Comparison of ENCODE assay signal across 22 cellular contexts in the genomic region with DNA sequence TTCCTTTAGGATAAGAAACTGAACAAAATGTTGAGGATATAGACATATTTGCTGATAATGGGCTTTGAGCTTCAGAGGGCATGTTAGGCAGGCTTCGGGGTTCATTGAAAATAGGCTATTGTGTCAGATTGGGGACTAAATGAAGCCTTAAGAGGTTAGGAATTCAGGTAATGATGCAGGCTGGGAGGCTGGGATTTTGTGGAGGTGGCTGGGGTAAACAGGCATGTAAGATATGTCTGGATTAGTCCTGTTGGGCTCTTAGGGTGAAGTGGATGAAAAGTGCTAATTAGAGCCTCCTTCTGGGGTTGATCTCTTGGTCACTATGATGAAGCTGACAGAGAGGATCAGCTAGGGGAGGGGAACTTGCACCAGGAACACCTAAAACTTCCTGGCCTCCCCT.
"Had no signal": no experiment of that assay in that cellular context is flagged by ENCODE, and none has a peak within 500 bp of the region (broad histone marks: within the 10 kb centered on the region; RNA-seq: fewer than 3 reads in every experiment).

No MANE protein-coding gene starts in this region.

- H3K27me3 ChIP-seq: foreskin keratinocyte, hepatocyte, ovary, transverse colon had no signal

- ATAC-seq: foreskin keratinocyte; left colon; left ventricle myocardium superior; naive thymus-derived CD8-positive, alpha-beta T cell; right cardiac atrium; stimulated activated naive B cell treated with anti-CD40 and anti-IgM and Interleukin-4, amounts not matched to agents 10 μg/mL and 1 μg/mL and 100 μg/mL, for 72 hours had no signal

- H3K4me1 ChIP-seq: esophagus squamous epithelium, spleen, stomach, transverse colon had no signal

- H3K27ac ChIP-seq: esophagus squamous epithelium, foreskin keratinocyte, hepatocyte, ovary, spleen, stomach, thoracic aorta, transverse colon had no signal

- H3K4me2 ChIP-seq: hepatocyte had no signal

- DNase-seq: effector memory CD4-positive, alpha-beta T cell; esophagus squamous epithelium; foreskin keratinocyte; head of caudate nucleus; kidney; left colon; left ventricle myocardium superior; mesendoderm; naive thymus-derived CD8-positive, alpha-beta T cell; ovary; right cardiac atrium; spleen; stimulated activated CD4-positive, alpha-beta T cell treated with anti-CD3 and anti-CD28 coated beads, Interleukin-15, amount 100 ng/mL, for 24 hours; stimulated activated CD4-positive, alpha-beta T cell treated with anti-CD3 and anti-CD28 coated beads, Interleukin-1b, Interleukin-23, amount 100 ng/mL, for 48 hours; stimulated activated CD4-positive, alpha-beta T cell treated with anti-CD3 and anti-CD28 coated beads, Interleukin-4, amount 100 ng/mL, for 4 hours; stimulated activated naive B cell treated with anti-CD40 and anti-IgM and Interleukin-4, amounts not matched to agents 10 μg/mL and 1 μg/mL and 100 μg/mL, for 72 hours; stomach; substantia nigra; transverse colon had no signal

- H3K36me3 ChIP-seq: esophagus squamous epithelium, ovary, spleen, stomach, thoracic aorta, transverse colon had no signal

- H2AFZ ChIP-seq: hepatocyte had no signal

- H3K4me3 ChIP-seq: esophagus squamous epithelium, hepatocyte, lung, ovary, spleen, stomach, thoracic aorta, transverse colon had no signal

- H3K79me2 ChIP-seq: hepatocyte had no signal

- H3K9me3 ChIP-seq: esophagus squamous epithelium, ovary, spleen, stomach, thoracic aorta, transverse colon had no signal
